In genomic region chr12:64450057-64450640, GRCh38 we compare ENCODE assay signal across 1 cellular context.
TF ChIP-seq lines count a peak whose summit lies in the region.

No MANE protein-coding gene starts in this region.

TF ChIP-seq in GM23338, 12 proteins besides CTCF, POLR2A, EP300 and RAD21:
- TF ChIP-seq, protein P1, sequence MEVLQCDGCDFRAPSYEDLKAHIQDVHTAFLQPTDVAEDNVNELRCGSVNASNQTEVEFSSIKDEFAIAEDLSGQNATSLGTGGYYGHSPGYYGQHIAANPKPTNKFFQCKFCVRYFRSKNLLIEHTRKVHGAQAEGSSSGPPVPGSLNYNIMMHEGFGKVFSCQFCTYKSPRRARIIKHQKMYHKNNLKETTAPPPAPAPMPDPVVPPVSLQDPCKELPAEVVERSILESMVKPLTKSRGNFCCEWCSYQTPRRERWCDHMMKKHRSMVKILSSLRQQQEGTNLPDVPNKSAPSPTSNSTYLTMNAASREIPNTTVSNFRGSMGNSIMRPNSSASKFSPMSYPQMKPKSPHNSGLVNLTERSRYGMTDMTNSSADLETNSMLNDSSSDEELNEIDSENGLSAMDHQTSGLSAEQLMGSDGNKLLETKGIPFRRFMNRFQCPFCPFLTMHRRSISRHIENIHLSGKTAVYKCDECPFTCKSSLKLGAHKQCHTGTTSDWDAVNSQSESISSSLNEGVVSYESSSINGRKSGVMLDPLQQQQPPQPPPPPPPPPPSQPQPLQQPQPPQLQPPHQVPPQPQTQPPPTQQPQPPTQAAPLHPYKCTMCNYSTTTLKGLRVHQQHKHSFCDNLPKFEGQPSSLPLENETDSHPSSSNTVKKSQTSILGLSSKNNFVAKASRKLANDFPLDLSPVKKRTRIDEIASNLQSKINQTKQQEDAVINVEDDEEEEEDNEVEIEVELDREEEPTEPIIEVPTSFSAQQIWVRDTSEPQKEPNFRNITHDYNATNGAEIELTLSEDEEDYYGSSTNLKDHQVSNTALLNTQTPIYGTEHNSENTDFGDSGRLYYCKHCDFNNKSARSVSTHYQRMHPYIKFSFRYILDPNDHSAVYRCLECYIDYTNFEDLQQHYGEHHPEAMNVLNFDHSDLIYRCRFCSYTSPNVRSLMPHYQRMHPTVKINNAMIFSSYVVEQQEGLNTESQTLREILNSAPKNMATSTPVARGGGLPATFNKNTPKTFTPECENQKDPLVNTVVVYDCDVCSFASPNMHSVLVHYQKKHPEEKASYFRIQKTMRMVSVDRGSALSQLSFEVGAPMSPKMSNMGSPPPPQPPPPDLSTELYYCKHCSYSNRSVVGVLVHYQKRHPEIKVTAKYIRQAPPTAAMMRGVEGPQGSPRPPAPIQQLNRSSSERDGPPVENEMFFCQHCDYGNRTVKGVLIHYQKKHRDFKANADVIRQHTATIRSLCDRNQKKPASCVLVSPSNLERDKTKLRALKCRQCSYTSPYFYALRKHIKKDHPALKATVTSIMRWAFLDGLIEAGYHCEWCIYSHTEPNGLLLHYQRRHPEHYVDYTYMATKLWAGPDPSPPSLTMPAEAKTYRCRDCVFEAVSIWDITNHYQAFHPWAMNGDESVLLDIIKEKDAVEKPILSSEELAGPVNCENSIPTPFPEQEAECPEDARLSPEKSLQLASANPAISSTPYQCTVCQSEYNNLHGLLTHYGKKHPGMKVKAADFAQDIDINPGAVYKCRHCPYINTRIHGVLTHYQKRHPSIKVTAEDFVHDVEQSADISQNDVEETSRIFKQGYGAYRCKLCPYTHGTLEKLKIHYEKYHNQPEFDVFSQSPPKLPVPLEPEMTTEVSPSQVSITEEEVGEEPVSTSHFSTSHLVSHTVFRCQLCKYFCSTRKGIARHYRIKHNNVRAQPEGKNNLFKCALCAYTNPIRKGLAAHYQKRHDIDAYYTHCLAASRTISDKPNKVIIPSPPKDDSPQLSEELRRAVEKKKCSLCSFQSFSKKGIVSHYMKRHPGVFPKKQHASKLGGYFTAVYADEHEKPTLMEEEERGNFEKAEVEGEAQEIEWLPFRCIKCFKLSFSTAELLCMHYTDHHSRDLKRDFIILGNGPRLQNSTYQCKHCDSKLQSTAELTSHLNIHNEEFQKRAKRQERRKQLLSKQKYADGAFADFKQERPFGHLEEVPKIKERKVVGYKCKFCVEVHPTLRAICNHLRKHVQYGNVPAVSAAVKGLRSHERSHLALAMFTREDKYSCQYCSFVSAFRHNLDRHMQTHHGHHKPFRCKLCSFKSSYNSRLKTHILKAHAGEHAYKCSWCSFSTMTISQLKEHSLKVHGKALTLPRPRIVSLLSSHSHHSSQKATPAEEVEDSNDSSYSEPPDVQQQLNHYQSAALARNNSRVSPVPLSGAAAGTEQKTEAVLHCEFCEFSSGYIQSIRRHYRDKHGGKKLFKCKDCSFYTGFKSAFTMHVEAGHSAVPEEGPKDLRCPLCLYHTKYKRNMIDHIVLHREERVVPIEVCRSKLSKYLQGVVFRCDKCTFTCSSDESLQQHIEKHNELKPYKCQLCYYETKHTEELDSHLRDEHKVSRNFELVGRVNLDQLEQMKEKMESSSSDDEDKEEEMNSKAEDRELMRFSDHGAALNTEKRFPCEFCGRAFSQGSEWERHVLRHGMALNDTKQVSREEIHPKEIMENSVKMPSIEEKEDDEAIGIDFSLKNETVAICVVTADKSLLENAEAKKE (CRISPR knock-in tag; IDR thresholded peaks at IDR 0.05) = no peak
- TF ChIP-seq ZNF331 (CRISPR knock-in tag; IDR thresholded peaks at IDR 0.05; ENCODE audit: low read depth) (no peak), EZH2phosphoT487 (IDR thresholded peaks at IDR 0.05; ENCODE audit: unreplicated experiment) (no peak), JUNB (IDR thresholded peaks at IDR 0.05; ENCODE audit: unreplicated experiment) (no peak), POLR2AphosphoS5 (IDR thresholded peaks at IDR 0.05; ENCODE audit: low read depth) (no peak), CREB1 (CRISPR knock-in tag; IDR thresholded peaks at IDR 0.05; ENCODE audit: low read depth) (no peak), ZNF114 (CRISPR knock-in tag; IDR thresholded peaks at IDR 0.05) (no peak), NANOG (IDR thresholded peaks at IDR 0.05; ENCODE audit: borderline replicate concordance) (no peak), STAT1 (IDR thresholded peaks at IDR 0.05; ENCODE audit: unreplicated experiment) (no peak), EZH2 (IDR thresholded peaks at IDR 0.05; ENCODE audit: low read depth, unreplicated experiment) (no peak)
- TF ChIP-seq, protein P2, sequence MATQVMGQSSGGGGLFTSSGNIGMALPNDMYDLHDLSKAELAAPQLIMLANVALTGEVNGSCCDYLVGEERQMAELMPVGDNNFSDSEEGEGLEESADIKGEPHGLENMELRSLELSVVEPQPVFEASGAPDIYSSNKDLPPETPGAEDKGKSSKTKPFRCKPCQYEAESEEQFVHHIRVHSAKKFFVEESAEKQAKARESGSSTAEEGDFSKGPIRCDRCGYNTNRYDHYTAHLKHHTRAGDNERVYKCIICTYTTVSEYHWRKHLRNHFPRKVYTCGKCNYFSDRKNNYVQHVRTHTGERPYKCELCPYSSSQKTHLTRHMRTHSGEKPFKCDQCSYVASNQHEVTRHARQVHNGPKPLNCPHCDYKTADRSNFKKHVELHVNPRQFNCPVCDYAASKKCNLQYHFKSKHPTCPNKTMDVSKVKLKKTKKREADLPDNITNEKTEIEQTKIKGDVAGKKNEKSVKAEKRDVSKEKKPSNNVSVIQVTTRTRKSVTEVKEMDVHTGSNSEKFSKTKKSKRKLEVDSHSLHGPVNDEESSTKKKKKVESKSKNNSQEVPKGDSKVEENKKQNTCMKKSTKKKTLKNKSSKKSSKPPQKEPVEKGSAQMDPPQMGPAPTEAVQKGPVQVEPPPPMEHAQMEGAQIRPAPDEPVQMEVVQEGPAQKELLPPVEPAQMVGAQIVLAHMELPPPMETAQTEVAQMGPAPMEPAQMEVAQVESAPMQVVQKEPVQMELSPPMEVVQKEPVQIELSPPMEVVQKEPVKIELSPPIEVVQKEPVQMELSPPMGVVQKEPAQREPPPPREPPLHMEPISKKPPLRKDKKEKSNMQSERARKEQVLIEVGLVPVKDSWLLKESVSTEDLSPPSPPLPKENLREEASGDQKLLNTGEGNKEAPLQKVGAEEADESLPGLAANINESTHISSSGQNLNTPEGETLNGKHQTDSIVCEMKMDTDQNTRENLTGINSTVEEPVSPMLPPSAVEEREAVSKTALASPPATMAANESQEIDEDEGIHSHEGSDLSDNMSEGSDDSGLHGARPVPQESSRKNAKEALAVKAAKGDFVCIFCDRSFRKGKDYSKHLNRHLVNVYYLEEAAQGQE (IDR thresholded peaks at IDR 0.05; ENCODE audit: unreplicated experiment) = no peak
- TF ChIP-seq, protein P3, sequence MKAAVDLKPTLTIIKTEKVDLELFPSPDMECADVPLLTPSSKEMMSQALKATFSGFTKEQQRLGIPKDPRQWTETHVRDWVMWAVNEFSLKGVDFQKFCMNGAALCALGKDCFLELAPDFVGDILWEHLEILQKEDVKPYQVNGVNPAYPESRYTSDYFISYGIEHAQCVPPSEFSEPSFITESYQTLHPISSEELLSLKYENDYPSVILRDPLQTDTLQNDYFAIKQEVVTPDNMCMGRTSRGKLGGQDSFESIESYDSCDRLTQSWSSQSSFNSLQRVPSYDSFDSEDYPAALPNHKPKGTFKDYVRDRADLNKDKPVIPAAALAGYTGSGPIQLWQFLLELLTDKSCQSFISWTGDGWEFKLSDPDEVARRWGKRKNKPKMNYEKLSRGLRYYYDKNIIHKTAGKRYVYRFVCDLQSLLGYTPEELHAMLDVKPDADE (IDR thresholded peaks at IDR 0.05) = no peak
